Comparison of ENCODE assay signal across 8 cellular contexts in the genomic region with DNA sequence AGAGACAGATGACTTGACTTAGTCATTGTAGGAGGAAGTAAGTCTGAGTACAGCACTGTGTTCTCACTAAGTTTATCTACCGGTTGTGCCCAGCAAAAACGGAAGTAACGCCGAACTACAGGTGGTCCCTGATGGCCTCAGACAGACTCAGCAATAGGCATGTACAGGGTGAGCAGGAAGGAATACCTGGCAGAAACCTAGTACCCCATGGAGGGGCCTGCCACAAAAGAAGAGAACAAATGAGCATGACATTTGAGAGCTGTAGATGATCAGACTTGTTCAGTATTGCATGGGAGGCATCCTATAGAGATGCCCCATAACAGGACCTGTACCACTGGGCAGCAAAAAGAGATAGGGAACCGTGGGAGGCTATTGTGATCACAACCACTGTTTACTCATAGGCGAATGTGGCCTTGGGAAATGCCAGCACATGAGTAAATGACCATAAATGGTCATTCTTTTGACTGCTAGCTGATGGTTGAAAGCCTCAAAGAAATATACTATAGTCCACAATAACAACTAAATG.
A peak's percentile ranks its signal among the peaks of the same experiment; 100 is the strongest.
DNase-seq lines count a peak whose midpoint lies in the region; ATAC-seq and TF ChIP-seq lines count a peak whose summit lies in the region.
"Had no signal": no experiment of that assay in that cellular context is flagged by ENCODE, and none has a peak within 500 bp of the region (broad histone marks: within the 10 kb centered on the region; RNA-seq: fewer than 3 reads in every experiment).

No MANE protein-coding gene starts in this region.

- TF ChIP-seq CTCF in left lung (IDR thresholded peaks at IDR 0.05) (no peak), omental fat pad (IDR thresholded peaks at IDR 0.05) (no peak)

- peaks cover 0 to 14% of the 10 kb centered on the region in 2 donors for H3K4me1 ChIP-seq in left lung

- H3K36me3 ChIP-seq in left lung = no peaks in the 10 kb centered on the region

- peak; percentile 45 for DNase-seq in SKM-1 (lab: John Stamatoyannopoulos, UW; ENCODE audit: unreplicated experiment)
- DNase-seq in left lung = no peak
- no peak for DNase-seq in NCI-H748 treated with DMSO at 0.1 percent for 48 hours (lab: John Stamatoyannopoulos, UW)
- no peak for DNase-seq in omental fat pad (ENCODE audit: low spot score)
- DNase-seq in NCI-H446 (lab: John Stamatoyannopoulos, UW) = no peak

- peak overlapping the region in 1 of 2 donors; percentile 79 for H3K27ac ChIP-seq in left lung

- H3K9me3 ChIP-seq in left lung = no peaks in the 10 kb centered on the region

- intact Hi-C loops in left lung (cut with DNase I) = no loop called here

- H3K27me3 ChIP-seq in left lung = no peaks in the 10 kb centered on the region

- no peak overlapping the region for H3K4me3 ChIP-seq in left lung

- peak; percentile 75 for ATAC-seq in GM19035 (IDR thresholded peaks at IDR 0.05; ENCODE audit: unreplicated experiment)
- ATAC-seq in HG02870 (IDR thresholded peaks at IDR 0.05; ENCODE audit: unreplicated experiment) = peak; percentile 64
- peak; percentile 53 for ATAC-seq in left lung
- no peak for ATAC-seq in omental fat pad (ENCODE audit: low FRiP score)
- ATAC-seq: Panc1 had no signal
